ENCODE assay signal across 35 cellular contexts in genomic region chr20:63886921-63887320, GRCh38. TPM values are rescaled to one million over a fixed set of nuclear protein-coding genes. Genes with fewer than 3 reads are reported as not detected.
"Had no signal": no experiment of that assay in that cellular context is flagged by ENCODE, and none has a peak within 500 bp of the region (broad histone marks: within the 10 kb centered on the region; RNA-seq: fewer than 3 reads in every experiment).

No MANE protein-coding gene starts in this region.

- H3K36me3 Mint-ChIP-seq: naive B cell had no signal

- H3K27me3 ChIP-seq: breast epithelium, gastroesophageal sphincter, heart left ventricle, suprapubic skin, tibial nerve had no signal

- H3K4me1 Mint-ChIP-seq: activated T-helper 17 cell treated with anti-CD3 and anti-CD28 coated beads, Interleukin-2, amount 50 U/mL, for 72 hours; naive B cell had no signal

- ATAC-seq: activated CD4-positive, CD25-positive, alpha-beta regulatory T cell treated with anti-CD3 and anti-CD28 coated beads, Interleukin-2, amount 50 U/mL, for 24 hours; activated naive CD8-positive, alpha-beta T cell treated with anti-CD3 and anti-CD28 coated beads, Interleukin-2, amount 50 U/mL, for 24 hours; activated T-helper 17 cell treated with anti-CD3 and anti-CD28 coated beads, Interleukin-2, amount 50 U/mL, for 72 hours; gastroesophageal sphincter; heart left ventricle; left colon; psoas muscle had no signal

- DNase-seq: activated CD4-positive, alpha-beta memory T cell treated with anti-CD3 and anti-CD28 coated beads for 36 hours; activated CD4-positive, alpha-beta T cell treated with anti-CD3 and anti-CD28 coated beads for 48 hours; activated CD8-positive, alpha-beta memory T cell treated with anti-CD3 and anti-CD28 coated beads, Interleukin-2, amount 50 U/mL, for 4 hours; activated gamma-delta T cell treated with Interleukin-2 at 50 U/mL for 16 hours; activated naive CD4-positive, alpha-beta T cell treated with anti-CD3 and anti-CD28 coated beads, Interleukin-2, amount 50 U/mL, for 16 hours; activated naive CD8-positive, alpha-beta T cell treated with anti-CD3 and anti-CD28 coated beads, Interleukin-2, amount 50 U/mL, for 24 hours; activated T-cell treated with anti-CD3 and anti-CD28 coated beads, Interleukin-2, amount 50 U/mL, for 1 hour; amygdala; central memory CD4-positive, alpha-beta T cell; heart left ventricle; hypothalamus; immature natural killer cell; kidney; left colon; mammary epithelial cell; naive B cell; nucleus accumbens; psoas muscle; stimulated activated CD4-positive, alpha-beta T cell treated with anti-CD3 and anti-CD28 coated beads, Interleukin-1b, Interleukin-23, amount 100 ng/mL, for 48 hours; stimulated activated CD4-positive, alpha-beta T cell treated with anti-CD3 and anti-CD28 coated beads, Interleukin-4, amount 100 ng/mL, for 4 hours; stimulated activated CD8-positive, alpha-beta memory T cell treated with anti-CD3 and anti-CD28 coated beads, Interleukin-4, amount 100 ng/mL, for 48 hours; stimulated activated naive CD4-positive, alpha-beta T cell had no signal

- H3K27ac ChIP-seq: gastroesophageal sphincter, parathyroid adenoma, psoas muscle, suprapubic skin, tibial nerve had no signal

- FAIRE-seq: kidney had no signal

- H3K27me3 Mint-ChIP-seq: activated CD4-positive, alpha-beta memory T cell treated with anti-CD3 and anti-CD28 coated beads for 36 hours; activated naive CD8-positive, alpha-beta T cell treated with anti-CD3 and anti-CD28 coated beads, Interleukin-2, amount 50 U/mL, for 24 hours; activated T-helper 17 cell treated with anti-CD3 and anti-CD28 coated beads, Interleukin-2, amount 50 U/mL, for 72 hours; dendritic cell treated with granulocyte-macrophage colony-stimulating factor and Interleukin-4, amounts not matched to agents 40 ng/mL and 50 ng/mL, for 4 days; naive B cell had no signal

- H3K27ac Mint-ChIP-seq: activated CD4-positive, alpha-beta memory T cell treated with anti-CD3 and anti-CD28 coated beads for 36 hours; activated naive CD8-positive, alpha-beta T cell treated with anti-CD3 and anti-CD28 coated beads, Interleukin-2, amount 50 U/mL, for 24 hours; activated T-helper 17 cell treated with anti-CD3 and anti-CD28 coated beads, Interleukin-2, amount 50 U/mL, for 72 hours; dendritic cell treated with granulocyte-macrophage colony-stimulating factor and Interleukin-4, amounts not matched to agents 40 ng/mL and 50 ng/mL, for 4 days had no signal

- H3K9ac ChIP-seq: parathyroid adenoma had no signal

- H2AFZ ChIP-seq: parathyroid adenoma had no signal

- H3K4me3 ChIP-seq: breast epithelium, gastroesophageal sphincter, heart left ventricle, psoas muscle, smooth muscle cell, suprapubic skin, tibial nerve had no signal

- H3K9me3 ChIP-seq: breast epithelium, gastroesophageal sphincter, heart left ventricle, psoas muscle, suprapubic skin, tibial nerve had no signal

- H3K4me1 ChIP-seq: gastroesophageal sphincter, parathyroid adenoma, tibial nerve had no signal

- H3K9me3 Mint-ChIP-seq: activated CD4-positive, alpha-beta memory T cell treated with anti-CD3 and anti-CD28 coated beads for 36 hours; activated naive CD8-positive, alpha-beta T cell treated with anti-CD3 and anti-CD28 coated beads, Interleukin-2, amount 50 U/mL, for 24 hours; activated T-helper 17 cell treated with anti-CD3 and anti-CD28 coated beads, Interleukin-2, amount 50 U/mL, for 72 hours; dendritic cell treated with granulocyte-macrophage colony-stimulating factor and Interleukin-4, amounts not matched to agents 40 ng/mL and 50 ng/mL, for 4 days; immature natural killer cell; naive B cell had no signal

- H3K4me2 ChIP-seq: smooth muscle cell had no signal

- H3K4me3 Mint-ChIP-seq: activated CD4-positive, alpha-beta memory T cell treated with anti-CD3 and anti-CD28 coated beads for 36 hours; activated naive CD8-positive, alpha-beta T cell treated with anti-CD3 and anti-CD28 coated beads, Interleukin-2, amount 50 U/mL, for 24 hours; activated T-helper 17 cell treated with anti-CD3 and anti-CD28 coated beads, Interleukin-2, amount 50 U/mL, for 72 hours; dendritic cell treated with granulocyte-macrophage colony-stimulating factor and Interleukin-4, amounts not matched to agents 40 ng/mL and 50 ng/mL, for 4 days; immature natural killer cell; naive B cell had no signal

RNA-seq across cellular contexts. Expression of gene ABHD16B, which starts 25.6 kb away (rescaled TPM):
- total RNA-seq: activated CD4-positive, alpha-beta memory T cell treated with anti-CD3 and anti-CD28 coated beads for 36 hours; breast epithelium; epithelial cell of proximal tubule; gastroesophageal sphincter; heart left ventricle; kidney; left colon; liver; mammary epithelial cell; psoas muscle; smooth muscle cell; suprapubic skin; tibial nerve; ureter had no signal
- polyA plus RNA-seq: mammary epithelial cell, neural cell had no signal
